In genomic region chr19:50909240-50910070, GRCh38 we compare ENCODE assay signal across 1 cellular context.
TF ChIP-seq lines count a peak whose summit lies in the region.

No MANE protein-coding gene starts in this region.

TF ChIP-seq in H1, 55 proteins besides CTCF, POLR2A, EP300 and RAD21:
- TF ChIP-seq KDM4A (IDR thresholded peaks at IDR 0.05; ENCODE audit: low read depth, low read length, severe bottlenecking) (peak; percentile 61), CHD1 (IDR thresholded peaks at IDR 0.05; ENCODE audit: low read depth, low read length) (no peak), HDAC2 (IDR thresholded peaks at IDR 0.05; ENCODE audit: borderline replicate concordance in 1 of 2, low read depth in 2 of 2, low read length in 2 of 2) (no peak), NANOG (IDR thresholded peaks at IDR 0.05; ENCODE audit: insufficient read depth, low read depth, low read length, poor library complexity, severe bottlenecking) (no peak), NRF1 (IDR thresholded peaks at IDR 0.05; ENCODE audit: low read depth, low read length) (no peak), YY1 (IDR thresholded peaks at IDR 0.05; ENCODE audit: low read depth, low read length) (0 out of 2 replicates have a peak, but pooled peaks have one; percentile 14), RBBP5 (IDR thresholded peaks at IDR 0.05; ENCODE audit: borderline replicate concordance, low read depth, low read length) (0 out of 2 replicates have a peak, but pooled peaks have one; percentile 31), RXRA (IDR thresholded peaks at IDR 0.05; ENCODE audit: insufficient read depth, low read depth, low read length) (0 out of 2 replicates have a peak, but pooled peaks have one; percentile 47), KDM5A (IDR thresholded peaks at IDR 0.05; ENCODE audit: low read length) (no peak)
